Comparison of ENCODE assay signal across 8 cellular contexts in the genomic region with DNA sequence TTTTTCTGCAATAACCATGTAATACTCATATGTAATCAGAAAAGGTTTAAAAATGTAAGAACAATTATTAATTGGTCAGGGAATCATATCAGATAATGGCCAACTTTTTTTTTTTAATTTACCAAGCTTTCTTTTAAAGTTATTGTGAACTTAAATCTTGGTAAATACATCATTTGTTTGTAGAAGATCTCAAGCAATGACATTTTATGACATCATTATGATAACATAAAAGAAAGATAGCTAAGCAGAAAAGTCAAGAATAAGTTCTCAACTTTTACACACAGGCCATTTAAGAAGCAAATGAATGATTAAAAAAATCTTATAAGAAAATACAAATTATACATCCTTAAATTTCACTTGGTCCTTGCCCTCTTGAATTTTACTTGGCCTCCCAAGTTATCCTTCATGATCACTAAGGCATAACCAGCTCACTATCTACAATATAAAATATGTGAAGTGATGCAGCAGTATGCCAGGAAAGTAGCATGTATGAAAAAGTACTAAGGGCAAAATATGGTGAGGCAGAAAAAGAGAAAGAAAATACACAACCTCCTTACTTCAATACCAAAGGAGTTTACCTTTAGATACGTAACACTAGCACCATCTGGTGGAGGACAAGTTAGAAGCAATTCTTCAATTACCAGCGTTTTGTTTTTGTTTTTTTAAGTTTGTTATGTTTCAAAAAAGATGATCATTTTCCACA.
DNase-seq lines count a peak whose midpoint lies in the region; ATAC-seq and TF ChIP-seq lines count a peak whose summit lies in the region.

No MANE protein-coding gene starts in this region.

- H3K9me2 ChIP-seq in SK-N-SH: no peaks in the 10 kb centered on the region

- H3F3A ChIP-seq in SK-N-SH (replicated peaks; ENCODE audit: insufficient read depth): peaks cover 9% of the 10 kb centered on the region

- ATAC-seq in GM19035 (IDR thresholded peaks at IDR 0.05; ENCODE audit: unreplicated experiment): no peak

- TF ChIP-seq POLR2A in prostate gland (IDR thresholded peaks at IDR 0.05): no peak

- H3K9me3 ChIP-seq in SK-N-SH: no peaks in the 10 kb centered on the region
- no peaks in the 10 kb centered on the region for H3K9me3 ChIP-seq in prostate gland

- H2AFZ ChIP-seq in SK-N-SH (ENCODE audit: low read depth): no peak overlapping the region

- H3K36me3 ChIP-seq in SK-N-SH (replicated peaks in 1 of 2; ENCODE audit: control insufficient read depth in 1 of 2, insufficient read depth in 2 of 2, low read length in 1 of 2): peaks cover 0 to 10% of the 10 kb centered on the region in 2 experiments
- H3K36me3 ChIP-seq in prostate gland: no peaks in the 10 kb centered on the region

- no peak for TF ChIP-seq EP300 in SK-N-SH (IDR thresholded peaks at IDR 0.05; ENCODE audit: borderline replicate concordance in 1 of 2, low read depth in 1 of 2, low read length in 1 of 2)

- 4% methylated on average over 2 of the region's 2 CpGs for WGBS in SK-N-SH (ENCODE audit: low lambda C conversion rate)
- WGBS in prostate gland: 7% methylated on average over 2 of the region's 2 CpGs

- H3K79me2 ChIP-seq in SK-N-SH (ENCODE audit: insufficient read depth): no peaks in the 10 kb centered on the region

- peaks cover 0 to 4% of the 10 kb centered on the region in 2 experiments; a peak in 1 of 4 replicates for H3K4me1 ChIP-seq in SK-N-SH (ENCODE audit: control insufficient read depth in 1 of 2, insufficient read depth in 2 of 2, low read depth in 1 of 2, low read length in 1 of 2)
- H3K4me1 ChIP-seq in prostate gland (replicated peaks): no peaks in the 10 kb centered on the region

- no peaks in the 10 kb centered on the region for H4K20me1 ChIP-seq in SK-N-SH (ENCODE audit: insufficient read depth)

- H3K4me2 ChIP-seq in SK-N-SH: no peak overlapping the region

- POLR2A ChIA-PET in SK-N-SH (lab: Yijun Ruan, JAX): no interaction called here

- H3K27me3 ChIP-seq in SK-N-SH (ENCODE audit: insufficient read depth) (no peaks in the 10 kb centered on the region), prostate gland (replicated peaks; ENCODE audit: insufficient read depth) (no peaks in the 10 kb centered on the region)

- TF ChIP-seq CTCF in SK-N-SH (IDR thresholded peaks at IDR 0.05) (peak; percentile 93), fibroblast of pulmonary artery (IDR thresholded peaks at IDR 0.05; ENCODE audit: low read length, missing control alignments) (peak; percentile 80), prostate gland (IDR thresholded peaks at IDR 0.05) (peak; percentile 56 to 87 (median 82))

- H3K27ac ChIP-seq in SK-N-SH (ENCODE audit: low read depth in 2 of 2, low read length in 1 of 2): no peak overlapping the region; a peak in 1 of 4 replicates
- H3K27ac ChIP-seq in prostate gland: no peak overlapping the region

- peak; percentile 59 for DNase-seq in A172 (ENCODE audit: low spot score)
- DNase-seq in GF-D8 (lab: John Stamatoyannopoulos, UW): peak; percentile 30
- peak; percentile 64 for DNase-seq in NCI-H1105 treated with DMSO at 0.1 percent for 48 hours (lab: John Stamatoyannopoulos, UW)
- DNase-seq in SK-N-SH: peak; percentile 56
- peak; percentile 90 for DNase-seq in fibroblast of pulmonary artery (ENCODE audit: low read depth)
- peak; percentile 32 for DNase-seq in prostate gland (ENCODE audit: low spot score)
- no peak for DNase-seq in islet precursor cell

- H3K4me3 ChIP-seq in SK-N-SH (ENCODE audit: low read depth in 2 of 2, low read length in 1 of 2) (peak overlapping the region in 1 of 2 experiments; percentile 7; a peak in 1 of 4 replicates), fibroblast of pulmonary artery (replicated peaks; ENCODE audit: low read depth, low read length) (no peak overlapping the region), prostate gland (no peak overlapping the region)

- CTCF ChIA-PET in SK-N-SH (lab: Yijun Ruan, JAX): interaction anchor here (0.6 to 7.5 kb wide), 101 partner anchors 9 to 1430 kb away, joined by 3 to 318 read pairs (median 4); a partner anchor contains a TSS

- intact Hi-C loops in prostate gland (cut with DNase I): loop anchor here (1.0 to 10.0 kb wide), 2 partner anchors 330 to 513 kb away; no protein-coding TSS in a partner anchor

- TF ChIP-seq RAD21 in SK-N-SH (IDR thresholded peaks at IDR 0.05; ENCODE audit: low read length): peak; percentile 97

- H3K9ac ChIP-seq in SK-N-SH: 0 out of 2 replicates have a peak overlapping the region, but pooled peaks have one; percentile 11

TF ChIP-seq in SK-N-SH, 30 proteins besides CTCF, POLR2A, EP300 and RAD21:
- TF ChIP-seq FOXM1 (IDR thresholded peaks at IDR 0.05; ENCODE audit: low read depth): 0 out of 2 replicates have a peak, but pooled peaks have one; percentile 9
- TF ChIP-seq SMC3 (IDR thresholded peaks at IDR 0.05; ENCODE audit: low read depth, low read length): peak; percentile 97
- no peak for TF ChIP-seq RFX5 (IDR thresholded peaks at IDR 0.05; ENCODE audit: low read length)
